In the genomic region with DNA sequence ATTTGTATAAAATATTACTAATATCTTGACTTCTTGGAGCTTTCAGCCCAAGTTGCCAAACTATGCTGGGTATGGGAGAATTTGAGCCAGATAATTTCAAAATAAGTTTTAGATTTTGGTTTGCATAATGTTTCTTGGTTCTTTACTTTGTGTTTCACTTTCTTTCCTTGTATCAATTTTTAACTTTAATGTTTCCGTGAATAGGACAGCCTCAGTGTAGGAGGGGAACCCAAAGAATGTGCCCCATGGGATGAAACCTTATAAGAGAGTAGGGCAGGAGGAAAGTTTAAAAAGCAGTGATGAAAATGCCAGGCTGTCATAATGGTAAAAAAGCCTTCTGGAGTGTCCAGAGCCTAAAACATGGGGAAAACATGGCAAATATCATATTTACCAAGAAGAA, we compare ENCODE assay signal across 16 cellular contexts.
DNase-seq lines count a peak whose midpoint lies in the region; ATAC-seq and TF ChIP-seq lines count a peak whose summit lies in the region.
"Had no signal": no experiment of that assay in that cellular context is flagged by ENCODE, and none has a peak within 500 bp of the region (broad histone marks: within the 10 kb centered on the region; RNA-seq: fewer than 3 reads in every experiment).

No MANE protein-coding gene starts in this region.

- H3K9me2 ChIP-seq in HCT116 (ENCODE audit: insufficient read depth): no peaks in the 10 kb centered on the region

- no peak for TF ChIP-seq RAD21 in HCT116 (IDR thresholded peaks at IDR 0.05; ENCODE audit: low read depth)

- no peaks in the 10 kb centered on the region for H3K9me3 Mint-ChIP-seq in activated T-helper 17 cell treated with anti-CD3 and anti-CD28 coated beads, Interleukin-2, amount 50 U/mL, for 72 hours
- H3K9me3 Mint-ChIP-seq: activated CD4-positive, alpha-beta T cell treated with anti-CD3 and anti-CD28 coated beads, Interleukin-2, amount 10 ng/mL, durations not matched to agents 7 days and 5 days; T-helper 2 cell treated with Interferon-gamma antibody and Interleukin-4, amounts not matched to agents 5 μg/mL and 100 μg/mL, for 36 hours had no signal

- no peaks in the 10 kb centered on the region for H3K4me1 Mint-ChIP-seq in activated T-helper 17 cell treated with anti-CD3 and anti-CD28 coated beads, Interleukin-2, amount 50 U/mL, for 72 hours
- H3K4me1 Mint-ChIP-seq: activated CD4-positive, alpha-beta T cell treated with anti-CD3 and anti-CD28 coated beads, Interleukin-2, amount 10 ng/mL, durations not matched to agents 7 days and 5 days had no signal

- no peak for TF ChIP-seq CTCF in HCT116 (IDR thresholded peaks at IDR 0.05 in 2 of 3, conservative IDR thresholded peaks at IDR 0.05 in 1 of 3; ENCODE audit: borderline replicate concordance in 1 of 3, insufficient read depth in 1 of 3, low read depth in 2 of 3, low read length in 2 of 3)
- no peak for TF ChIP-seq CTCF in omental fat pad (IDR thresholded peaks at IDR 0.05)
- no peak for TF ChIP-seq CTCF in colonic mucosa (IDR thresholded peaks at IDR 0.05)

- no peak for DNase-seq in HCT116 (ENCODE audit: low read depth, low spot score)
- no peak for DNase-seq in omental fat pad (ENCODE audit: low spot score)
- DNase-seq in DMS153 (lab: John Stamatoyannopoulos, UW): no peak
- no peak for DNase-seq in colonic mucosa
- DNase-seq: activated CD4-positive, alpha-beta T cell treated with anti-CD3 and anti-CD28 coated beads, Interleukin-2, amount 10 ng/mL, durations not matched to agents 7 days and 5 days; C1 segment of cervical spinal cord; mesendoderm; NCI-H1105 treated with DMSO at 0.1 percent for 48 hours; NCI-H510A treated with DMSO at 0.1 percent for 48 hours; pancreas; RPMI8226 had no signal

- TF ChIP-seq POLR2A in HCT116 (IDR thresholded peaks at IDR 0.05; ENCODE audit: borderline replicate concordance, extremely low read depth, insufficient read depth, insufficient read length): no peak

- peak overlapping the region; percentile 29; the same call in 1 of the 2 replicates for H3K4me2 ChIP-seq in HCT116 (ENCODE audit: low read length)

- H3K27ac ChIP-seq in HCT116 (ENCODE audit: low read depth, low read length): no peak overlapping the region
- H3K27ac ChIP-seq in colonic mucosa: no peak overlapping the region
- H3K27ac ChIP-seq: pancreas had no signal

- H3K9ac ChIP-seq in HCT116 (ENCODE audit: low read length) (no peak overlapping the region), colonic mucosa (ENCODE audit: low read depth in 2 of 2, low read length in 2 of 2) (no peak overlapping the region)

- H2AFZ ChIP-seq in HCT116 (ENCODE audit: low read depth, low read length, poor library complexity, severe bottlenecking): peak overlapping the region; percentile 84

- POLR2A ChIA-PET in HCT116 (lab: Charles Lee): no interaction called here

- H3K27me3 ChIP-seq in HCT116 (ENCODE audit: insufficient read depth, low read length): no peaks in the 10 kb centered on the region
- no peaks in the 10 kb centered on the region for H3K27me3 ChIP-seq in colonic mucosa
- H3K27me3 ChIP-seq: pancreas had no signal

- ATAC-seq in GM19035 (IDR thresholded peaks at IDR 0.05; ENCODE audit: unreplicated experiment) (peak; percentile 28), HCT116 (no peak), HG03342 (IDR thresholded peaks at IDR 0.05; ENCODE audit: unreplicated experiment) (peak; percentile 51), omental fat pad (ENCODE audit: low FRiP score) (peak; percentile 25), HG03097 (IDR thresholded peaks at IDR 0.05; ENCODE audit: low FRiP score, unreplicated experiment) (no peak)
- no peak for ATAC-seq in activated T-helper 17 cell treated with anti-CD3 and anti-CD28 coated beads, Interleukin-2, amount 50 U/mL, for 72 hours (replicated peaks)
- ATAC-seq: pancreas had no signal

- RAD21 ChIA-PET in HCT116 (lab: Charles Lee; ENCODE audit: low non-redundant PET in 1 of 2, low total read pairs in 2 of 2, uncharacterized antibody in 2 of 2, unreplicated experiment in 2 of 2): no interaction called here

- H3K27ac Mint-ChIP-seq in activated T-helper 17 cell treated with anti-CD3 and anti-CD28 coated beads, Interleukin-2, amount 50 U/mL, for 72 hours: no peak overlapping the region
- H3K27ac Mint-ChIP-seq: activated CD4-positive, alpha-beta T cell treated with anti-CD3 and anti-CD28 coated beads, Interleukin-2, amount 10 ng/mL, durations not matched to agents 7 days and 5 days; T-helper 2 cell treated with Interferon-gamma antibody and Interleukin-4, amounts not matched to agents 5 μg/mL and 100 μg/mL, for 36 hours had no signal

- no peak overlapping the region for H3K4me3 Mint-ChIP-seq in activated T-helper 17 cell treated with anti-CD3 and anti-CD28 coated beads, Interleukin-2, amount 50 U/mL, for 72 hours
- H3K4me3 Mint-ChIP-seq: activated CD4-positive, alpha-beta T cell treated with anti-CD3 and anti-CD28 coated beads, Interleukin-2, amount 10 ng/mL, durations not matched to agents 7 days and 5 days; T-helper 2 cell treated with Interferon-gamma antibody and Interleukin-4, amounts not matched to agents 5 μg/mL and 100 μg/mL, for 36 hours had no signal

- intact Hi-C loops in HCT116 (cut with micrococcal nuclease) (no loop called here), colonic mucosa (cut with DNase I) (no loop called here)

- H3K4me3 ChIP-seq in HCT116 (replicated peaks in 1 of 2; ENCODE audit: low read depth in 1 of 2, low read length in 2 of 2): no peak overlapping the region
- H3K4me3 ChIP-seq in colonic mucosa: no peak overlapping the region
- H3K4me3 ChIP-seq: pancreas had no signal

- H3K36me3 Mint-ChIP-seq in activated T-helper 17 cell treated with anti-CD3 and anti-CD28 coated beads, Interleukin-2, amount 50 U/mL, for 72 hours (ENCODE audit: low read depth): no peaks in the 10 kb centered on the region

- H3K36me3 ChIP-seq in HCT116 (ENCODE audit: control insufficient read depth in 1 of 2, insufficient read depth in 2 of 2, low read length in 2 of 2) (no peaks in the 10 kb centered on the region), colonic mucosa (no peaks in the 10 kb centered on the region)
- H3K36me3 ChIP-seq: pancreas had no signal

- no peaks in the 10 kb centered on the region for H3K79me2 ChIP-seq in HCT116 (ENCODE audit: insufficient read depth, low read length)

- no peaks in the 10 kb centered on the region for H3K9me3 ChIP-seq in HCT116 (ENCODE audit: control insufficient read depth in 1 of 2, insufficient read depth in 1 of 2, low read depth in 1 of 2, low read length in 2 of 2)
- no peaks in the 10 kb centered on the region for H3K9me3 ChIP-seq in colonic mucosa
- H3K9me3 ChIP-seq: pancreas had no signal

- H4K20me1 ChIP-seq in HCT116 (ENCODE audit: insufficient read depth): no peaks in the 10 kb centered on the region

- CTCF ChIA-PET in HCT116 (lab: Charles Lee): no interaction called here

- BruUV-seq in HCT116 (replicated peaks; lab: Mats Ljungman, UMichigan): no TSS peak

- peaks cover 0 to 16% of the 10 kb centered on the region in 2 experiments; a peak in 2 of 4 replicates for H3K4me1 ChIP-seq in HCT116 (ENCODE audit: control insufficient read depth in 1 of 2, insufficient read depth in 2 of 2, low read length in 2 of 2)
- no peaks in the 10 kb centered on the region for H3K4me1 ChIP-seq in colonic mucosa

- H3K27me3 Mint-ChIP-seq in activated T-helper 17 cell treated with anti-CD3 and anti-CD28 coated beads, Interleukin-2, amount 50 U/mL, for 72 hours: peaks cover 3% of the 10 kb centered on the region
- H3K27me3 Mint-ChIP-seq: activated CD4-positive, alpha-beta T cell treated with anti-CD3 and anti-CD28 coated beads, Interleukin-2, amount 10 ng/mL, durations not matched to agents 7 days and 5 days had no signal

TF ChIP-seq in HCT116, 20 proteins besides CTCF, POLR2A, EP300 and RAD21 (continues in another document):
- no peak for TF ChIP-seq CBX3 (IDR thresholded peaks at IDR 0.05; ENCODE audit: low read depth)
- no peak for TF ChIP-seq EZH2 (IDR thresholded peaks at IDR 0.05)
- no peak for TF ChIP-seq ZFX (IDR thresholded peaks at IDR 0.05)
- TF ChIP-seq, protein P1, sequence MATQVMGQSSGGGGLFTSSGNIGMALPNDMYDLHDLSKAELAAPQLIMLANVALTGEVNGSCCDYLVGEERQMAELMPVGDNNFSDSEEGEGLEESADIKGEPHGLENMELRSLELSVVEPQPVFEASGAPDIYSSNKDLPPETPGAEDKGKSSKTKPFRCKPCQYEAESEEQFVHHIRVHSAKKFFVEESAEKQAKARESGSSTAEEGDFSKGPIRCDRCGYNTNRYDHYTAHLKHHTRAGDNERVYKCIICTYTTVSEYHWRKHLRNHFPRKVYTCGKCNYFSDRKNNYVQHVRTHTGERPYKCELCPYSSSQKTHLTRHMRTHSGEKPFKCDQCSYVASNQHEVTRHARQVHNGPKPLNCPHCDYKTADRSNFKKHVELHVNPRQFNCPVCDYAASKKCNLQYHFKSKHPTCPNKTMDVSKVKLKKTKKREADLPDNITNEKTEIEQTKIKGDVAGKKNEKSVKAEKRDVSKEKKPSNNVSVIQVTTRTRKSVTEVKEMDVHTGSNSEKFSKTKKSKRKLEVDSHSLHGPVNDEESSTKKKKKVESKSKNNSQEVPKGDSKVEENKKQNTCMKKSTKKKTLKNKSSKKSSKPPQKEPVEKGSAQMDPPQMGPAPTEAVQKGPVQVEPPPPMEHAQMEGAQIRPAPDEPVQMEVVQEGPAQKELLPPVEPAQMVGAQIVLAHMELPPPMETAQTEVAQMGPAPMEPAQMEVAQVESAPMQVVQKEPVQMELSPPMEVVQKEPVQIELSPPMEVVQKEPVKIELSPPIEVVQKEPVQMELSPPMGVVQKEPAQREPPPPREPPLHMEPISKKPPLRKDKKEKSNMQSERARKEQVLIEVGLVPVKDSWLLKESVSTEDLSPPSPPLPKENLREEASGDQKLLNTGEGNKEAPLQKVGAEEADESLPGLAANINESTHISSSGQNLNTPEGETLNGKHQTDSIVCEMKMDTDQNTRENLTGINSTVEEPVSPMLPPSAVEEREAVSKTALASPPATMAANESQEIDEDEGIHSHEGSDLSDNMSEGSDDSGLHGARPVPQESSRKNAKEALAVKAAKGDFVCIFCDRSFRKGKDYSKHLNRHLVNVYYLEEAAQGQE (IDR thresholded peaks at IDR 0.05; ENCODE audit: low read depth): no peak
- TF ChIP-seq EZH2phosphoT487 (IDR thresholded peaks at IDR 0.05; ENCODE audit: borderline replicate concordance): no peak
- TF ChIP-seq, protein P2, sequence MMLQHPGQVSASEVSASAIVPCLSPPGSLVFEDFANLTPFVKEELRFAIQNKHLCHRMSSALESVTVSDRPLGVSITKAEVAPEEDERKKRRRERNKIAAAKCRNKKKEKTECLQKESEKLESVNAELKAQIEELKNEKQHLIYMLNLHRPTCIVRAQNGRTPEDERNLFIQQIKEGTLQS (IDR thresholded peaks at IDR 0.05): no peak
- TF ChIP-seq YY1 (IDR thresholded peaks at IDR 0.05; ENCODE audit: extremely low read depth, insufficient replicate concordance, low read depth, low read length): no peak
- TF ChIP-seq SIN3A (IDR thresholded peaks at IDR 0.05; ENCODE audit: low read depth): no peak
- TF ChIP-seq JUND (IDR thresholded peaks at IDR 0.05): no peak
- TF ChIP-seq ZNF274 (IDR thresholded peaks at IDR 0.05; ENCODE audit: low read depth, low read length): no peak

Comparison
In these comparisons a context has a peak if more than half of its experiments do, and no peak if none do; other contexts are left out.
1. ATAC-seq: peak in GM19035 (single experiment), HG03342 (single experiment) and omental fat pad (single experiment); none in HCT116 (single experiment), activated T-helper 17 cell treated with anti-CD3 and anti-CD28 coated beads, Interleukin-2, amount 50 U/mL, for 72 hours (single experiment) and HG03097 (single experiment).